Comparison of ENCODE assay signal across 2 cellular contexts in the genomic region with DNA sequence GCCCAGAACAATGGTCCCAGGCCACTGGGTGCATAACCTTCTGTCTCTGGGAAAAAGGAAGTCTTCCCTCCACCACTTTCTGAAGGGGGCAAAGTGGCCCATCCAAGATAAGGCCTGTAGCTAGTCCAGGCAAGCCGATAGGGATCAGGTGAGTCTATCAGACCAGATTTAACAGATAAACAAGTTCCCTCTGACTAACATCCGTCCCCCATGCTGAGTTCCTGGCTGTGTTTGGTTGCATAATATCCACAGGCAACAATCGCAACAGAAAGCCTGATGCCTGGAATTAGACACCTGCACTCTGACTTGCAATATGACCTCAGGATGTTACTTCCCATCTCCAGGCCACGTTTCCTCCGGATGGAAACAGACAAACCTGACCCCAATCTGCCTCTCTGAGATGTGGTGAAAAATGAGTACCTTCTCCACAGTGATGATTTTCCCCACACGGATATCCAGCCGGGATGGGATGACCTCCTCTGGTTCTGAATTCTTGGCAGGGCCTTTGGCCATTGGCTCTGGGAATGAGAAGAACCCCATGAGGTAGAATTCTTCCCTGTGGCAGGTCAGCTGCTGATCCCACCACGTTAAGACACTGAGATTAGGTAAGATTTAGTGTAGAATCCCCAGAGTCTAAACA.
TF ChIP-seq lines count a peak whose summit lies in the region.

No MANE protein-coding gene starts in this region.

TF ChIP-seq in GM12878, 131 proteins besides CTCF, POLR2A, EP300 and RAD21:
- TF ChIP-seq SPI1 (IDR thresholded peaks at IDR 0.05; ENCODE audit: borderline replicate concordance, insufficient read depth, low read depth, low read length) (no peak), FOXM1 (IDR thresholded peaks at IDR 0.05; ENCODE audit: low read depth, low read length) (no peak), RAD51 (IDR thresholded peaks at IDR 0.05) (no peak), JUND (IDR thresholded peaks at IDR 0.05; ENCODE audit: low read depth, low read length) (no peak), MYB (IDR thresholded peaks at IDR 0.05; ENCODE audit: borderline replicate concordance, low read depth, low read length) (no peak), BACH1 (IDR thresholded peaks at IDR 0.05; ENCODE audit: borderline replicate concordance) (no peak), TAF1 (IDR thresholded peaks at IDR 0.05; ENCODE audit: borderline replicate concordance, low read depth, low read length) (no peak), NFYA (IDR thresholded peaks at IDR 0.05; ENCODE audit: borderline replicate concordance, low read depth, low read length) (no peak), CEBPB (IDR thresholded peaks at IDR 0.05; ENCODE audit: borderline replicate concordance in 1 of 2, low read depth in 2 of 2, low read length in 2 of 2) (no peak), ETV6 (conservative IDR thresholded peaks at IDR 0.05 in 1 of 2, IDR thresholded peaks at IDR 0.05 in 1 of 2; ENCODE audit: borderline replicate concordance in 1 of 2, low read depth in 1 of 2) (no peak), NR2C2 (IDR thresholded peaks at IDR 0.05; ENCODE audit: borderline replicate concordance, control insufficient read depth, insufficient read length, low read depth) (no peak)
- TF ChIP-seq, protein P1, sequence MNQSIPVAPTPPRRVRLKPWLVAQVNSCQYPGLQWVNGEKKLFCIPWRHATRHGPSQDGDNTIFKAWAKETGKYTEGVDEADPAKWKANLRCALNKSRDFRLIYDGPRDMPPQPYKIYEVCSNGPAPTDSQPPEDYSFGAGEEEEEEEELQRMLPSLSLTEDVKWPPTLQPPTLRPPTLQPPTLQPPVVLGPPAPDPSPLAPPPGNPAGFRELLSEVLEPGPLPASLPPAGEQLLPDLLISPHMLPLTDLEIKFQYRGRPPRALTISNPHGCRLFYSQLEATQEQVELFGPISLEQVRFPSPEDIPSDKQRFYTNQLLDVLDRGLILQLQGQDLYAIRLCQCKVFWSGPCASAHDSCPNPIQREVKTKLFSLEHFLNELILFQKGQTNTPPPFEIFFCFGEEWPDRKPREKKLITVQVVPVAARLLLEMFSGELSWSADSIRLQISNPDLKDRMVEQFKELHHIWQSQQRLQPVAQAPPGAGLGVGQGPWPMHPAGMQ (IDR thresholded peaks at IDR 0.05; ENCODE audit: borderline replicate concordance), result no peak

TF ChIP-seq in GM12891, 5 proteins besides CTCF, POLR2A, EP300 and RAD21:
- TF ChIP-seq POU2F2 (IDR thresholded peaks at IDR 0.05; ENCODE audit: low read depth, low read length) (no peak), TAF1 (IDR thresholded peaks at IDR 0.05; ENCODE audit: low read depth, low read length) (no peak), PAX5 (IDR thresholded peaks at IDR 0.05; ENCODE audit: insufficient read depth, low read length, severe bottlenecking) (no peak), SPI1 (IDR thresholded peaks at IDR 0.05; ENCODE audit: low read depth, low read length) (no peak), POLR2AphosphoS5 (IDR thresholded peaks at IDR 0.05; ENCODE audit: low read depth, low read length) (no peak; the same call in 1 of the 2 replicates)
